In the genomic region with DNA sequence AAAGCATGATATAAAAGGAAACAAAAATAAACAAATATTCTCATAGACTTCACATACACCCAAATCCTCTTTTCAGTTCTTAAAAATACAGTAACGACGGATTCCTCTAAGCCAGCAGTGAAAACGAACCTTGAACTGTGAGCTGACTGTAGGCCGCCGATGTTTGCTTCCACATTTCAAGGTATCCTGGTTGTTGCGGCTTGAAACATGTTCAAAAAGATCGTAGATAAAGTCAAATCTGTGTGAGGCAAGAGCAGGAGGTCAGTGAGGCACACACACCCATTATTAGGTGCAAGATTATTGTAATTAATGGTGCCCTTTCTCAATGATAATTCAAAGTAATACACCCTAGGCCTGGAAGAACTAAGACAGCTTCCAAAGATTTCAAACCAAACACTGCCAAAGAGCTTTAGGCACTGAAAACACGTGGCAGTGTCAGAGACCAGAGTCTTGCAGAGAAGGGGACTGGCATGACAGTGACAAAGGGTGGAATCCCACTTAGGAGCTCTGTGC, we compare ENCODE assay signal across 16 cellular contexts.
DNase-seq lines count a peak whose midpoint lies in the region; ATAC-seq, FAIRE-seq and TF ChIP-seq lines count a peak whose summit lies in the region.
"Had no signal": no experiment of that assay in that cellular context is flagged by ENCODE, and none has a peak within 500 bp of the region (broad histone marks: within the 10 kb centered on the region; RNA-seq: fewer than 3 reads in every experiment).

No MANE protein-coding gene starts in this region.

- WGBS in HepG2 (ENCODE audit: low lambda C conversion rate): 3% methylated on average over 8 of the region's 8 CpGs
- 10 to 55% (median 27%) methylated on average over 8 of the region's 8 CpGs for WGBS in small intestine, 3 donors

- H3K27ac ChIP-seq in GM23338 (ENCODE audit: low read depth) (0 out of 2 replicates have a peak overlapping the region, but pooled peaks have one; percentile 18), HepG2 (ENCODE audit: extremely low read length, insufficient read depth, low read length) (peak overlapping the region; percentile 86), small intestine (ENCODE audit: low read depth in 1 of 2, low read length in 1 of 2) (peak overlapping the region in 1 of 2 donors; percentile 20), WERI-Rb-1 (no peak overlapping the region)
- H3K27ac ChIP-seq: C4-2B had no signal

- H4K20me1 ChIP-seq in GM23338 (replicated peaks; ENCODE audit: insufficient read depth) (no peaks in the 10 kb centered on the region), HepG2 (ENCODE audit: insufficient read depth, low read length) (no peaks in the 10 kb centered on the region)

- BruUV-seq in HepG2 (replicated peaks; lab: Mats Ljungman, UMichigan): no TSS peak

- H3K36me3 ChIP-seq in GM23338 (ENCODE audit: insufficient read depth) (peaks cover 19% of the 10 kb centered on the region), HepG2 (replicated peaks in 1 of 2; ENCODE audit: control insufficient read depth in 1 of 2, insufficient read depth in 2 of 2, low read length in 2 of 2) (no peaks in the 10 kb centered on the region), small intestine (ENCODE audit: control insufficient read depth in 2 of 2, insufficient read depth in 2 of 2, low read length in 2 of 2) (peaks cover 0 to 7% of the 10 kb centered on the region in 2 donors), WERI-Rb-1 (peaks cover 48% of the 10 kb centered on the region)

- no peak overlapping the region for H3K4me3 Mint-ChIP-seq in GM23338
- no peak overlapping the region for H3K4me3 Mint-ChIP-seq in WTC11
- no peak overlapping the region for H3K4me3 Mint-ChIP-seq in activated naive CD8-positive, alpha-beta T cell treated with anti-CD3 and anti-CD28 coated beads, Interleukin-2, amount 50 U/mL, for 24 hours

- TF ChIP-seq EP300 in HepG2 (IDR thresholded peaks at IDR 0.05; ENCODE audit: low read depth in 2 of 2, low read length in 2 of 2) (peak; percentile 79 to 86; a peak in 3 of 4 replicates), HepG2 (CRISPR knock-in tag; IDR thresholded peaks at IDR 0.05; ENCODE audit: borderline replicate concordance) (peak; percentile 78; the same call in 1 of the 2 replicates)

- H3K27me3 Mint-ChIP-seq in GM23338 (ENCODE audit: insufficient read depth, low read depth, poor library complexity): peaks cover 3% of the 10 kb centered on the region
- H3K27me3 Mint-ChIP-seq in WTC11 (ENCODE audit: low read depth): no peaks in the 10 kb centered on the region
- no peaks in the 10 kb centered on the region for H3K27me3 Mint-ChIP-seq in activated naive CD8-positive, alpha-beta T cell treated with anti-CD3 and anti-CD28 coated beads, Interleukin-2, amount 50 U/mL, for 24 hours

- H3K4me2 ChIP-seq in GM23338 (no peak overlapping the region), HepG2 (ENCODE audit: low read depth, low read length) (peak overlapping the region; percentile 68)

- no peak overlapping the region for H2AFZ ChIP-seq in GM23338
- H2AFZ ChIP-seq in HepG2 (ENCODE audit: low read length): peak overlapping the region; percentile 39

- H3K79me2 ChIP-seq in GM23338 (replicated peaks; ENCODE audit: insufficient read depth) (no peaks in the 10 kb centered on the region), HepG2 (ENCODE audit: insufficient read depth, low read length) (no peaks in the 10 kb centered on the region)

- TF ChIP-seq RAD21 in HepG2 (CRISPR knock-in tag; IDR thresholded peaks at IDR 0.05): 0 out of 2 replicates have a peak, but pooled peaks have one; percentile 13

- DNase-seq in GM23338 (ENCODE audit: low spot score) (no peak), WTC11 (ENCODE audit: low spot score) (no peak), HepG2 (ENCODE audit: low spot score) (peak; percentile 90), small intestine (peak; percentile 90), WERI-Rb-1 (no peak), medulla oblongata (ENCODE audit: extremely low spot score) (no peak)
- no peak for DNase-seq in activated naive CD8-positive, alpha-beta T cell treated with anti-CD3 and anti-CD28 coated beads, Interleukin-2, amount 50 U/mL, for 24 hours
- DNase-seq: DMS153, EL, KBM-7, NCI-H1417 treated with DMSO at 0.1 percent for 48 hours, NCI-H1930, NCI-H2171, NCI-H774 had no signal

- TF ChIP-seq POLR2A in HepG2 (IDR thresholded peaks at IDR 0.05; ENCODE audit: insufficient read depth in 1 of 2, low read depth in 2 of 2, low read length in 2 of 2): no peak

- ATAC-seq in GM23338 (no peak), WTC11 (no peak), HepG2 (peak; percentile 96)
- no peak for ATAC-seq in activated naive CD8-positive, alpha-beta T cell treated with anti-CD3 and anti-CD28 coated beads, Interleukin-2, amount 50 U/mL, for 24 hours

- no peaks in the 10 kb centered on the region for H3K9me3 ChIP-seq in HepG2 (ENCODE audit: low read length)
- no peaks in the 10 kb centered on the region for H3K9me3 ChIP-seq in small intestine (ENCODE audit: control insufficient read depth, low read depth)
- no peaks in the 10 kb centered on the region for H3K9me3 ChIP-seq in WERI-Rb-1 (ENCODE audit: severe bottlenecking)
- H3K9me3 ChIP-seq: HAP-1 had no signal

- intact Hi-C loops in HepG2 (cut with micrococcal nuclease; ENCODE audit: unreplicated experiment): loop anchor here (1.0 to 5.0 kb wide), 4 partner anchors 14 to 36 kb away; no protein-coding TSS in a partner anchor

- H3F3A ChIP-seq in GM23338 (replicated peaks; ENCODE audit: low read depth): no peaks in the 10 kb centered on the region

- H3K27ac Mint-ChIP-seq in GM23338 (no peak overlapping the region), WTC11 (peak overlapping the region; percentile 87)
- no peak overlapping the region for H3K27ac Mint-ChIP-seq in activated naive CD8-positive, alpha-beta T cell treated with anti-CD3 and anti-CD28 coated beads, Interleukin-2, amount 50 U/mL, for 24 hours

- H3K4me1 Mint-ChIP-seq in GM23338: peaks cover 20% of the 10 kb centered on the region
- H3K4me1 Mint-ChIP-seq in WTC11: peaks cover 26% of the 10 kb centered on the region
- H3K4me1 Mint-ChIP-seq in activated naive CD8-positive, alpha-beta T cell treated with anti-CD3 and anti-CD28 coated beads, Interleukin-2, amount 50 U/mL, for 24 hours: peaks cover 6% of the 10 kb centered on the region

- H3K9me3 Mint-ChIP-seq in GM23338 (no peaks in the 10 kb centered on the region), WTC11 (no peaks in the 10 kb centered on the region)
- H3K9me3 Mint-ChIP-seq in activated naive CD8-positive, alpha-beta T cell treated with anti-CD3 and anti-CD28 coated beads, Interleukin-2, amount 50 U/mL, for 24 hours: no peaks in the 10 kb centered on the region

- H3K9me2 ChIP-seq in GM23338 (ENCODE audit: insufficient read depth): no peaks in the 10 kb centered on the region

- H3K36me3 Mint-ChIP-seq in GM23338 (ENCODE audit: low read depth): peaks cover 43% of the 10 kb centered on the region
- H3K36me3 Mint-ChIP-seq in WTC11: peaks cover 37% of the 10 kb centered on the region
- no peaks in the 10 kb centered on the region for H3K36me3 Mint-ChIP-seq in activated naive CD8-positive, alpha-beta T cell treated with anti-CD3 and anti-CD28 coated beads, Interleukin-2, amount 50 U/mL, for 24 hours (ENCODE audit: low read depth)

- CTCF ChIA-PET in WTC11 (lab: Charles Lee): no interaction called here
- CTCF ChIA-PET in HepG2 (lab: Yijun Ruan, JAX; ENCODE audit: low intra/inter-chr PET ratio, low total read pairs): no interaction called here

- FAIRE-seq in HepG2 (lab: Jason Lieb, UNC) (peak; percentile 93), small intestine (lab: Jason Lieb, UNC) (no peak)

- no peak overlapping the region for H3K4me3 ChIP-seq in GM23338
- peak overlapping the region; percentile 39 to 52 (median 47); a peak in 5 of 6 replicates for H3K4me3 ChIP-seq in HepG2 (replicated peaks in 1 of 3; ENCODE audit: insufficient read depth in 1 of 3, low read depth in 2 of 3, low read length in 3 of 3)
- H3K4me3 ChIP-seq in small intestine (ENCODE audit: low read depth in 1 of 2, low read length in 2 of 2): no peak overlapping the region
- no peak overlapping the region for H3K4me3 ChIP-seq in WERI-Rb-1 (ENCODE audit: low read depth, low read length)
- H3K4me3 ChIP-seq: HAP-1 had no signal

- no peaks in the 10 kb centered on the region for H3K27me3 ChIP-seq in GM23338 (ENCODE audit: insufficient read depth)
- H3K27me3 ChIP-seq in HepG2 (ENCODE audit: control insufficient read depth in 1 of 2, insufficient read depth in 2 of 2, low read length in 2 of 2): no peaks in the 10 kb centered on the region; a peak in 1 of 5 replicates
- no peaks in the 10 kb centered on the region for H3K27me3 ChIP-seq in small intestine (ENCODE audit: control insufficient read depth in 2 of 2, insufficient read depth in 2 of 2, low read length in 2 of 2)
- H3K27me3 ChIP-seq in WERI-Rb-1 (ENCODE audit: insufficient read depth, low read depth, severe bottlenecking): no peaks in the 10 kb centered on the region

- peak overlapping the region; percentile 49 for H3K9ac ChIP-seq in HepG2 (ENCODE audit: insufficient read depth, low read depth, low read length)

- TF ChIP-seq CTCF in GM23338 (conservative IDR thresholded peaks at IDR 0.05; ENCODE audit: low read depth in 2 of 2) (no peak), WTC11 (IDR thresholded peaks at IDR 0.05) (no peak), HepG2 (CRISPR knock-in tag; IDR thresholded peaks at IDR 0.05) (no peak), WERI-Rb-1 (IDR thresholded peaks at IDR 0.05; ENCODE audit: low read depth, low read length) (no peak)

- POLR2A ChIA-PET in WTC11 (lab: Charles Lee) (no interaction called here), HepG2 (lab: Yijun Ruan, JAX) (interaction anchor here (0.9 to 5.2 kb wide), 8 partner anchors 10 to 36 kb away, joined by 3 to 91 read pairs (median 6); no protein-coding TSS in a partner anchor)

- peaks cover 15% of the 10 kb centered on the region for H3K4me1 ChIP-seq in GM23338 (ENCODE audit: insufficient read depth)
- peaks cover 32% of the 10 kb centered on the region for H3K4me1 ChIP-seq in HepG2 (ENCODE audit: insufficient read depth, low read length)
- peaks cover 0 to 2% of the 10 kb centered on the region in 2 donors for H3K4me1 ChIP-seq in small intestine (ENCODE audit: control insufficient read depth in 2 of 2, insufficient read depth in 1 of 2, low read depth in 1 of 2, low read length in 1 of 2)

- in situ Hi-C loops in HepG2 (cut with HindIII; ENCODE audit: extremely low pct_ligation_motif_present, low pct_unique_long_range_greater_than_20kb): no loop called here

TF ChIP-seq in GM23338, 12 proteins besides CTCF, POLR2A, EP300 and RAD21 (continues in another document):
- TF ChIP-seq CREB1 (CRISPR knock-in tag; IDR thresholded peaks at IDR 0.05; ENCODE audit: low read depth): no peak
- no peak for TF ChIP-seq EZH2phosphoT487 (IDR thresholded peaks at IDR 0.05; ENCODE audit: unreplicated experiment)

TF ChIP-seq in WTC11, 78 proteins besides CTCF, POLR2A, EP300 and RAD21:
- TF ChIP-seq HMGA2 (CRISPR knock-in tag; IDR thresholded peaks at IDR 0.05): no peak
- peak; percentile 40 for TF ChIP-seq GABPB1 (CRISPR knock-in tag; IDR thresholded peaks at IDR 0.05)

TF ChIP-seq in HepG2, 621 proteins besides CTCF, POLR2A, EP300 and RAD21 (continues in another document):
- TF ChIP-seq ZNF839 (CRISPR knock-in tag; IDR thresholded peaks at IDR 0.05; ENCODE audit: borderline replicate concordance): no peak

Comparison
In these comparisons a context has a peak if more than half of its experiments do, and no peak if none do; other contexts are left out.
1. DNase-seq: peak in HepG2 (single experiment) and small intestine (single experiment); none in GM23338 (single experiment), WTC11 (single experiment), WERI-Rb-1 (single experiment), activated naive CD8-positive, alpha-beta T cell treated with anti-CD3 and anti-CD28 coated beads, Interleukin-2, amount 50 U/mL, for 24 hours (single experiment) and medulla oblongata (single experiment).
2. H3K4me3 ChIP-seq: peak in HepG2 (3 of 3); none in GM23338 (single experiment), small intestine (0 of 2) and WERI-Rb-1 (single experiment).